ENCODE assay signal across 2 cellular contexts in the genomic region with DNA sequence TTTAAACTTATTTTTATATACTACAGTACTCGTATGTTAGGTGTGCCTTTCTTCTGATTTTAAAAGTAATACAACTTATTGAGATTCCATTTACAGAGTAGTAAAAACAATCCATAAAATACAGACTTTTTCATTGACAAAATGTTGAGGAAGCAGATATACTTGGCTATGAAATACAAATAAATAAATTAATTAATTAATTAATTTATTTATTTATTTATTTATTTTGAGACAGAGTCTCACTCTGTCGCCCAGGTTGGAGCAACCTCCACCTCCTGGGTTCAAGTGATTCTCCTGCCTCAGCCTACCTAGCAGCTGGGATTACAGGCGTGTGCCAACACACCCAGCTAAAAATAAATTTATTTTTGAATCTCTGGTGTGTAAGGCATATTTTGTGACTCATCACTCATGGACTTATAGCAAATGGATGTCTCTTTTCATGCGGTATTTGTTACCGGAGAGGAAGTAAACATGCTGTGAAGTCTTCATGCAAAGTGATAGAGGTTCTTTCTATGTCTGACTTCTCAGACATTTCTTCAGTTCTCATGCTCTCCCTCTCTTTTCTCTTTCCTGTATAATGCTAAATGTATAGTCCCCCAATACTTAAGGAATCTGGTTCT.
TF ChIP-seq lines count a peak whose summit lies in the region.

No MANE protein-coding gene starts in this region.

TF ChIP-seq in SK-N-SH treated with all-trans-retinoic acid at 6 μM for 48 hours, 23 proteins besides CTCF, POLR2A, EP300 and RAD21 (continued from another document):
- TF ChIP-seq TSHZ2 (CRISPR knock-in tag; IDR thresholded peaks at IDR 0.05) (no peak), TOX (CRISPR knock-in tag; IDR thresholded peaks at IDR 0.05; ENCODE audit: borderline replicate concordance) (no peak), RARB (CRISPR knock-in tag; IDR thresholded peaks at IDR 0.05) (no peak), ESRRG (CRISPR knock-in tag; IDR thresholded peaks at IDR 0.05) (no peak)
TF ChIP-seq in SK-N-SH treated with all-trans-retinoic acid at 6 μM for 48 hours: peak in this region for 0.

TF ChIP-seq in SK-N-SH, 30 proteins besides CTCF, POLR2A, EP300 and RAD21 (continued from another document):
- TF ChIP-seq POLR2AphosphoS5 (IDR thresholded peaks at IDR 0.05; ENCODE audit: low read depth, low read length) (no peak), FOXJ3 (CRISPR knock-in tag; IDR thresholded peaks at IDR 0.05) (no peak), MAX (IDR thresholded peaks at IDR 0.05; ENCODE audit: low read depth) (no peak), TEAD4 (IDR thresholded peaks at IDR 0.05; ENCODE audit: borderline replicate concordance, insufficient read depth) (no peak), SIN3A (IDR thresholded peaks at IDR 0.05; ENCODE audit: borderline replicate concordance, low read depth, low read length) (no peak), MXI1 (IDR thresholded peaks at IDR 0.05; ENCODE audit: low read depth, low read length) (no peak), GABPA (IDR thresholded peaks at IDR 0.05; ENCODE audit: low read depth) (no peak), EZH2phosphoT487 (IDR thresholded peaks at IDR 0.05; ENCODE audit: borderline replicate concordance, low read depth) (no peak), RCOR1 (IDR thresholded peaks at IDR 0.05; ENCODE audit: low read length) (no peak)
- TF ChIP-seq, protein P1, sequence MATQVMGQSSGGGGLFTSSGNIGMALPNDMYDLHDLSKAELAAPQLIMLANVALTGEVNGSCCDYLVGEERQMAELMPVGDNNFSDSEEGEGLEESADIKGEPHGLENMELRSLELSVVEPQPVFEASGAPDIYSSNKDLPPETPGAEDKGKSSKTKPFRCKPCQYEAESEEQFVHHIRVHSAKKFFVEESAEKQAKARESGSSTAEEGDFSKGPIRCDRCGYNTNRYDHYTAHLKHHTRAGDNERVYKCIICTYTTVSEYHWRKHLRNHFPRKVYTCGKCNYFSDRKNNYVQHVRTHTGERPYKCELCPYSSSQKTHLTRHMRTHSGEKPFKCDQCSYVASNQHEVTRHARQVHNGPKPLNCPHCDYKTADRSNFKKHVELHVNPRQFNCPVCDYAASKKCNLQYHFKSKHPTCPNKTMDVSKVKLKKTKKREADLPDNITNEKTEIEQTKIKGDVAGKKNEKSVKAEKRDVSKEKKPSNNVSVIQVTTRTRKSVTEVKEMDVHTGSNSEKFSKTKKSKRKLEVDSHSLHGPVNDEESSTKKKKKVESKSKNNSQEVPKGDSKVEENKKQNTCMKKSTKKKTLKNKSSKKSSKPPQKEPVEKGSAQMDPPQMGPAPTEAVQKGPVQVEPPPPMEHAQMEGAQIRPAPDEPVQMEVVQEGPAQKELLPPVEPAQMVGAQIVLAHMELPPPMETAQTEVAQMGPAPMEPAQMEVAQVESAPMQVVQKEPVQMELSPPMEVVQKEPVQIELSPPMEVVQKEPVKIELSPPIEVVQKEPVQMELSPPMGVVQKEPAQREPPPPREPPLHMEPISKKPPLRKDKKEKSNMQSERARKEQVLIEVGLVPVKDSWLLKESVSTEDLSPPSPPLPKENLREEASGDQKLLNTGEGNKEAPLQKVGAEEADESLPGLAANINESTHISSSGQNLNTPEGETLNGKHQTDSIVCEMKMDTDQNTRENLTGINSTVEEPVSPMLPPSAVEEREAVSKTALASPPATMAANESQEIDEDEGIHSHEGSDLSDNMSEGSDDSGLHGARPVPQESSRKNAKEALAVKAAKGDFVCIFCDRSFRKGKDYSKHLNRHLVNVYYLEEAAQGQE (IDR thresholded peaks at IDR 0.05; ENCODE audit: low read depth, low read length): no peak
